1 cellular context compared by ENCODE assay signal in genomic region chr17:81242421-81243332, GRCh38.
TF ChIP-seq lines count a peak whose summit lies in the region.

No MANE protein-coding gene starts in this region.

TF ChIP-seq in liver, 16 proteins besides CTCF, POLR2A, EP300 and RAD21:
- TF ChIP-seq REST (IDR thresholded peaks at IDR 0.05), result peak; percentile 34
- no peak for TF ChIP-seq TAF1 (conservative IDR thresholded peaks at IDR 0.05)
